In the genomic region with DNA sequence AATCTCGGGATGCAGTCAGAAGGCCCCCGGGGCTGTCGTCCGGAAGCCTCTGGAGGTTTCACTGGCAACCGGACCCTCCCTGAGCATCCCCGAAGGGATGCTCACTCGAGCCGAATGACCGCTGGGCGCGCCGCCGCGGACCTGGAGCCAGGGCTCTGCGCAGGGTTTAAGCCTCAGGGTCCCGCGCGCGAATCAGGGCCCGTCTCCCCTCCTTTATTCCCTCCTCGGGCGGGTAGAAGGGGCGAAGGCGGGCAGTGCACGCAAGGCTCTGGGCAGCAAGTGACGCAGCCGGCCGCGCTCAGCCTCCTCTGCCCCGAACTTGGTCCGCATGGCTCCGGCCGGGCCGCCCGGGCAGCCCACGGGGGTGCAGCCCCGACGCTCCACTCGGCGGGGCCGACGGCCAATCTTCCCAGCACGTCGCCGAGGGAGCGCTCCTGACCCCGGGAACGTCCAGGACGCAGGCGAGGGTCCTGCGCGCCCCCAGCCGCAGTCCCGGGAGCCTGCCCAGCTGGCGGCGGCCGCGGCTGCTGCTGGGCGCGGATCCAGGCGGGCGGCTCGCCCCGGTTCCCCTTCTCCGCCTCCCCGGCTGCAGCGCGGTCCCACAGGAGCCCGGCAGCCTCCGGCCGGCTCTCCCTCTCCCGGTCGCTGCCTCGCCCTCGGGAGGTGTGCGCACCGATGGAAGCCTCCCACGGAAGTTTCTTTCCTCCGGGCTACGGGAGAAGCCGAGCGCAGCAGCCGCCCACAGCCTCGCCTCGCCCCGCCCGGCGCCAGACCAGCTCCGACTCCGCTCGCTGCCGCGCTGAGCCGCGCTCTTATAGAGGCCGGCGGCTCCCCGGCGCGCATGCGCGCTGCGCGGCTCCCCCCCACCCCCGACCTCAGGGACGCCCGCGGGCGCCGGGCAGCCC, we compare ENCODE assay signal across 8 cellular contexts. TPM values are rescaled to one million over a fixed set of nuclear protein-coding genes. Genes with fewer than 3 reads are reported as not detected.
DNase-seq lines count a peak whose midpoint lies in the region; ATAC-seq and TF ChIP-seq lines count a peak whose summit lies in the region.

Gene SHISA2 (minus strand): TSS at position 786 of the 905 bp plus-strand sequence. CDS start 1,041 bp downstream, outside the sequence.

- peaks cover 38% of the 10 kb centered on the region for H3K4me1 Mint-ChIP-seq in activated naive CD8-positive, alpha-beta T cell treated with anti-CD3 and anti-CD28 coated beads, Interleukin-2, amount 10 ng/mL, durations not matched to agents 7 days and 5 days

- H3K4me1 ChIP-seq in NT2/D1 (ENCODE audit: insufficient read depth, insufficient read length) (peaks cover 2% of the 10 kb centered on the region), ovary (ENCODE audit: insufficient read depth) (peaks cover 4% of the 10 kb centered on the region)

- TF ChIP-seq POLR2A in ovary (IDR thresholded peaks at IDR 0.05) = no peak

- H3K36me3 Mint-ChIP-seq in activated naive CD8-positive, alpha-beta T cell treated with anti-CD3 and anti-CD28 coated beads, Interleukin-2, amount 10 ng/mL, durations not matched to agents 7 days and 5 days = peaks cover 5% of the 10 kb centered on the region

- intact Hi-C loops in Right ventricle myocardium superior (cut with DNase I) = no loop called here
- intact Hi-C loops in ovary (cut with DNase I) = no loop called here

- DNase-seq in NCI-H82 (lab: John Stamatoyannopoulos, UW) (peak; percentile 90), NCI-H82 treated with DMSO at 0.1 percent for 48 hours (lab: John Stamatoyannopoulos, UW; ENCODE audit: unreplicated experiment) (no peak), NT2/D1 (ENCODE audit: low read depth, low spot score) (no peak), Right ventricle myocardium superior (peak; percentile 49), ovary (peak in 2 of 5 donors; percentile 37 to 38)
- peak; percentile 61 for DNase-seq in activated naive CD8-positive, alpha-beta T cell treated with anti-CD3 and anti-CD28 coated beads, Interleukin-2, amount 10 ng/mL, durations not matched to agents 7 days and 5 days

- H3K9me3 ChIP-seq in NT2/D1 (ENCODE audit: insufficient read depth, low read length) (no peaks in the 10 kb centered on the region), ovary (no peaks in the 10 kb centered on the region)

- peak; percentile 66 for ATAC-seq in activated naive CD8-positive, alpha-beta T cell treated with anti-CD3 and anti-CD28 coated beads, Interleukin-2, amount 10 ng/mL, durations not matched to agents 7 days and 5 days (ENCODE audit: low read depth)
- ATAC-seq in Right ventricle myocardium superior (ENCODE audit: poor library complexity) = peak; percentile 95
- no peak for ATAC-seq in HG03460 (IDR thresholded peaks at IDR 0.05; ENCODE audit: unreplicated experiment)
- no peak for ATAC-seq in HG02571 (IDR thresholded peaks at IDR 0.05; ENCODE audit: unreplicated experiment)

- no peak for TF ChIP-seq CTCF in ovary (IDR thresholded peaks at IDR 0.05)

- H3K27ac Mint-ChIP-seq in activated naive CD8-positive, alpha-beta T cell treated with anti-CD3 and anti-CD28 coated beads, Interleukin-2, amount 10 ng/mL, durations not matched to agents 7 days and 5 days = peak within 1 kb of the TSS; percentile 52

- WGBS in ovary, 3 donors = 0 to 2% (median 2%) methylated on average over 58 to 110 of the region's 110 CpGs

- peak within 1 kb of the TSS; percentile 80 for H3K9ac ChIP-seq in NT2/D1 (ENCODE audit: insufficient read length, low read depth)

- no peak for TF ChIP-seq EP300 in ovary (IDR thresholded peaks at IDR 0.05)

- peaks cover 46% of the 10 kb centered on the region for H3K27me3 Mint-ChIP-seq in activated naive CD8-positive, alpha-beta T cell treated with anti-CD3 and anti-CD28 coated beads, Interleukin-2, amount 10 ng/mL, durations not matched to agents 7 days and 5 days

- H3K4me3 Mint-ChIP-seq in activated naive CD8-positive, alpha-beta T cell treated with anti-CD3 and anti-CD28 coated beads, Interleukin-2, amount 10 ng/mL, durations not matched to agents 7 days and 5 days = peak within 1 kb of the TSS; percentile 72

- H3K9me3 Mint-ChIP-seq in activated naive CD8-positive, alpha-beta T cell treated with anti-CD3 and anti-CD28 coated beads, Interleukin-2, amount 10 ng/mL, durations not matched to agents 7 days and 5 days = no peaks in the 10 kb centered on the region

- peaks cover 53% of the 10 kb centered on the region for H3K27me3 ChIP-seq in NT2/D1 (ENCODE audit: insufficient read depth, insufficient read length)
- H3K27me3 ChIP-seq in ovary = no peaks in the 10 kb centered on the region

- no peak within 1 kb of the TSS for H3K27ac ChIP-seq in ovary

- POLR2A ChIA-PET in activated naive CD8-positive, alpha-beta T cell treated with anti-CD3 and anti-CD28 coated beads, Interleukin-2, amount 10 ng/mL, durations not matched to agents 7 days and 5 days (lab: Charles Lee) = interaction anchor here (1.3 kb wide), 2 partner anchors 8 to 10 kb away, joined by 3 read pairs; no protein-coding TSS in a partner anchor

- peak within 1 kb of the TSS; percentile 50 for H3K4me3 ChIP-seq in NT2/D1 (ENCODE audit: insufficient read length, low read depth)
- H3K4me3 ChIP-seq in ovary = peak within 1 kb of the TSS; percentile 18

- H3K36me3 ChIP-seq in NT2/D1 (ENCODE audit: insufficient read depth, insufficient read length, low read length) (peaks cover 1% of the 10 kb centered on the region), ovary (no peaks in the 10 kb centered on the region)

RNA-seq across cellular contexts. Expression of gene SHISA2, which starts in this region (rescaled TPM):
- 1 to 10 TPM in 1 of 2 experiments, under 1 TPM in 1; 0.94 to 1.1 TPM for total RNA-seq in activated naive CD8-positive, alpha-beta T cell treated with anti-CD3 and anti-CD28 coated beads, Interleukin-2, amount 10 ng/mL, durations not matched to agents 7 days and 5 days
- 0.11 TPM for total RNA-seq in Right ventricle myocardium superior
- total RNA-seq in ovary = 1 to 10 TPM in 1 of 7 donors, under 1 TPM in 5, not detected in 1; 0.18 to 2.1 (median 0.47) TPM
- polyA plus RNA-seq in ovary = under 1 TPM; 0.75 to 0.76 TPM

Comparison
In these comparisons a context has a peak if more than half of its experiments do, and no peak if none do; other contexts are left out.
1. DNase-seq: peak in NCI-H82 (single experiment) and activated naive CD8-positive, alpha-beta T cell treated with anti-CD3 and anti-CD28 coated beads, Interleukin-2, amount 10 ng/mL, durations not matched to agents 7 days and 5 days (single experiment); none in NCI-H82 treated with DMSO at 0.1 percent for 48 hours (single experiment) and NT2/D1 (single experiment).
2. Peak in DNase-seq and ATAC-seq in Right ventricle myocardium superior; RNA of the gene not detected or under 1 TPM.